20 cellular contexts compared by ENCODE assay signal in the genomic region with DNA sequence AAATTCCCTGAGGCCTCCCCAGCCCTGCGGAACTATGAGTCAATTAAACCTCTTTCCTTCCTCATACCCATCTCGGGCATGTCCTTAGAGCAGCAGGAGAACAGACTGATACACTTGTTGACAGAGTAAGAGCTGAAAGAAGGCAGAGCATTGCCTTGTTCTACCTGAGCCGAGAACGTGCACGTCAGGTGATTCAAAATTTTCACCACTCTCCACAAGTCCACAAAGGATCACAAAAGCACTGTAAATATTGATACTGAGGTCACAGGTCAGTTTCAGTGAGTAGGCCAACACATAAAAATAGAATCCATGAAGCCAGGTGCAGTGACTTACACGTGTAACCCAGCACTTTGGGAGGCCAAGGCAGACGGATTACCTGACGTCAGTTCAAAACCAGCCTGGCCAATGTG.
DNase-seq lines count a peak whose midpoint lies in the region; ATAC-seq and TF ChIP-seq lines count a peak whose summit lies in the region.
"Had no signal": no experiment of that assay in that cellular context is flagged by ENCODE, and none has a peak within 500 bp of the region (broad histone marks: within the 10 kb centered on the region; RNA-seq: fewer than 3 reads in every experiment).

No MANE protein-coding gene starts in this region.

- peaks cover 38% of the 10 kb centered on the region for H3K36me3 ChIP-seq in OCI-LY3 (replicated peaks; ENCODE audit: low read depth, low read length)

- H3K4me1 ChIP-seq in OCI-LY3 (ENCODE audit: low read length) = peaks cover 24% of the 10 kb centered on the region
- H3K4me1 ChIP-seq: lower lobe of right lung, upper lobe of left lung had no signal

- peak overlapping the region in 1 of 2 donors; percentile 68 for H3K4me3 Mint-ChIP-seq in stimulated activated naive B cell treated with anti-CD40 and anti-IgM and Interleukin-4, amounts not matched to agents 10 μg/mL and 1 μg/mL and 100 μg/mL, for 72 hours
- H3K4me3 Mint-ChIP-seq: brain; natural killer cell treated with Interleukin-12 subunit alpha and Interleukin-12 subunit beta and Interleukin-15 and Interleukin-18, amount 100 ng/mL, for 72 hours had no signal

- H3K9ac ChIP-seq in OCI-LY3 (ENCODE audit: low read length) = no peak overlapping the region
- H3K9ac ChIP-seq: SK-N-SH had no signal

- TF ChIP-seq CTCF in OCI-LY3 (IDR thresholded peaks at IDR 0.05; ENCODE audit: low read depth, low read length) = no peak

- peak; percentile 20 for DNase-seq in stimulated activated naive B cell treated with anti-CD40 and anti-IgM and Interleukin-4, amounts not matched to agents 10 μg/mL and 1 μg/mL and 100 μg/mL, for 72 hours
- DNase-seq in HCEC 1CT (no peak), ACHN (no peak)
- DNase-seq: activated naive CD4-positive, alpha-beta T cell; C1 segment of cervical spinal cord; KG1; lower lobe of right lung; NCI-H1105 treated with DMSO at 0.1 percent for 48 hours; NCI-H446; OCI-M1; SK-N-SH; stimulated activated CD4-positive, alpha-beta T cell treated with anti-CD3 and anti-CD28 coated beads, Interleukin-2, amount 100 ng/mL, for 48 hours; upper lobe of left lung had no signal

- H3K4me3 ChIP-seq in OCI-LY3 (ENCODE audit: low read length) = no peak overlapping the region; the same call in 1 of the 2 replicates
- H3K4me3 ChIP-seq: lower lobe of right lung, upper lobe of left lung had no signal

- H3K27me3 Mint-ChIP-seq in stimulated activated naive B cell treated with anti-CD40 and anti-IgM and Interleukin-4, amounts not matched to agents 10 μg/mL and 1 μg/mL and 100 μg/mL, for 72 hours = no peaks in the 10 kb centered on the region
- H3K27me3 Mint-ChIP-seq: brain; natural killer cell treated with Interleukin-12 subunit alpha and Interleukin-12 subunit beta and Interleukin-15 and Interleukin-18, amount 100 ng/mL, for 72 hours had no signal

- H3K36me3 Mint-ChIP-seq in stimulated activated naive B cell treated with anti-CD40 and anti-IgM and Interleukin-4, amounts not matched to agents 10 μg/mL and 1 μg/mL and 100 μg/mL, for 72 hours = peaks cover 39 to 48% of the 10 kb centered on the region in 2 donors

- no peaks in the 10 kb centered on the region for H3K9me3 ChIP-seq in OCI-LY3 (ENCODE audit: insufficient read depth, low read length)
- H3K9me3 ChIP-seq: lower lobe of right lung, SK-N-SH, upper lobe of left lung had no signal

- ATAC-seq in GM19372 (IDR thresholded peaks at IDR 0.05; ENCODE audit: low read depth, unreplicated experiment) = peak; percentile 27
- peak; percentile 13 for ATAC-seq in HG02763 (IDR thresholded peaks at IDR 0.05; ENCODE audit: unreplicated experiment)
- ATAC-seq in stimulated activated naive B cell treated with anti-CD40 and anti-IgM and Interleukin-4, amounts not matched to agents 10 μg/mL and 1 μg/mL and 100 μg/mL, for 72 hours (replicated peaks) = peak; percentile 35 to 38
- ATAC-seq in HG03521 (IDR thresholded peaks at IDR 0.05; ENCODE audit: unreplicated experiment) = no peak
- ATAC-seq in GM21737 (IDR thresholded peaks at IDR 0.05; ENCODE audit: unreplicated experiment) = no peak
- ATAC-seq: natural killer cell treated with Interleukin-12 subunit alpha and Interleukin-12 subunit beta and Interleukin-15 and Interleukin-18, amount 100 ng/mL, for 72 hours had no signal

- H3K79me2 ChIP-seq in OCI-LY3 (ENCODE audit: low read length) = no peaks in the 10 kb centered on the region

- peaks cover 20 to 30% of the 10 kb centered on the region in 2 donors for H3K4me1 Mint-ChIP-seq in stimulated activated naive B cell treated with anti-CD40 and anti-IgM and Interleukin-4, amounts not matched to agents 10 μg/mL and 1 μg/mL and 100 μg/mL, for 72 hours
- H3K4me1 Mint-ChIP-seq: brain had no signal

- in situ Hi-C loops in ACHN (cut with HindIII; ENCODE audit: low pct_ligation_motif_present, low pct_unique_long_range_greater_than_20kb, low sequenced_read_pairs) = no loop called here

- H4K20me1 ChIP-seq in OCI-LY3 (ENCODE audit: insufficient read depth, low read length) = 0 out of 2 replicates have a peak, but pooled peaks cover 3% of the 10 kb centered on the region

- H2AFZ ChIP-seq in OCI-LY3 (ENCODE audit: low read depth, low read length) = no peak overlapping the region

- H3K4me2 ChIP-seq in OCI-LY3 (ENCODE audit: low read length) = peak overlapping the region; percentile 79
- H3K4me2 ChIP-seq: SK-N-SH had no signal

- H3K9me3 Mint-ChIP-seq in stimulated activated naive B cell treated with anti-CD40 and anti-IgM and Interleukin-4, amounts not matched to agents 10 μg/mL and 1 μg/mL and 100 μg/mL, for 72 hours = no peaks in the 10 kb centered on the region
- H3K9me3 Mint-ChIP-seq: brain; natural killer cell treated with Interleukin-12 subunit alpha and Interleukin-12 subunit beta and Interleukin-15 and Interleukin-18, amount 100 ng/mL, for 72 hours had no signal

- H3K27ac ChIP-seq in OCI-LY3 (ENCODE audit: low read length) = peak overlapping the region; percentile 83
- H3K27ac ChIP-seq: lower lobe of right lung, upper lobe of left lung had no signal

- H3K27me3 ChIP-seq in OCI-LY3 (ENCODE audit: low read depth, low read length) = no peaks in the 10 kb centered on the region
- H3K27me3 ChIP-seq: upper lobe of left lung had no signal

- H3K27ac Mint-ChIP-seq in stimulated activated naive B cell treated with anti-CD40 and anti-IgM and Interleukin-4, amounts not matched to agents 10 μg/mL and 1 μg/mL and 100 μg/mL, for 72 hours = peak overlapping the region; percentile 79
- H3K27ac Mint-ChIP-seq: brain; natural killer cell treated with Interleukin-12 subunit alpha and Interleukin-12 subunit beta and Interleukin-15 and Interleukin-18, amount 100 ng/mL, for 72 hours had no signal

Comparison
In these comparisons a context has a peak if more than half of its experiments do, and no peak if none do; other contexts are left out.
1. ATAC-seq: peak in GM19372 (single experiment), HG02763 (single experiment) and stimulated activated naive B cell treated with anti-CD40 and anti-IgM and Interleukin-4, amounts not matched to agents 10 μg/mL and 1 μg/mL and 100 μg/mL, for 72 hours (2 of 2); none in HG03521 (single experiment) and GM21737 (single experiment).